15 cellular contexts compared by ENCODE assay signal in the genomic region with DNA sequence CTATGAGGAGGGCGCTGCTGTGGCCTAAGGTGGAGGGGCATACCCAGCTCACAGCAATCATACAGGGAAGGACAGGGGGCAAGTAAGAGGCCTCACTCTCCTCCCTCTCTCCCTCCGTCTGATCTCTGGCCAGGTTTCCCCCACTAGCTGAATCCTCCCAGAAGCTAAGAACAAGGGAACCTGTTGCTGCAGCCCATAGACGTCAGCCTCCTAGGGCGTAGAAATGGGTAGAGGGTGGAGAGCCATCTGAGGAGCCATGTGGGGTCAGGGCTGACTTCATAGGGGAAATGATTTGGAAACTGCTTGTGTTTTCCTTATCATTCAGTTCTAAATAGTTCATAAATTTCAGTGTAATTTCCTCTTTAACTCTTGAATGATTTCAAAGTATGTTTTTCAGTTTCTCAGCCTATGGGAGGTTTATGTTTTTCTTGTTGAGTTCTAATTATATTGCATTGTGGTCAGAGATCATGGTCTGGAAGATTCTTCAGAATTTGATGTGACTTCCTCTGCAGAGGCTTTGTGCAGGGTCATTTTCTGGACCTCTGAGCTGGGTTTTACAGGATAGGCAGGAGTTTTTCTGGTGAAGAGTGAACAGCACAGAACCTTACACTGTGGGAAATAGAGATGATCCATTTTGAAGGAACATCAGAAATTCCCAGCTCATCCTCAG. TPM values are rescaled to one million over a fixed set of nuclear protein-coding genes. Genes with fewer than 3 reads are reported as not detected.
A peak's percentile ranks its signal among the peaks of the same experiment; 100 is the strongest.
DNase-seq lines count a peak whose midpoint lies in the region; ATAC-seq and TF ChIP-seq lines count a peak whose summit lies in the region.
"Had no signal": no experiment of that assay in that cellular context is flagged by ENCODE, and none has a peak within 500 bp of the region (broad histone marks: within the 10 kb centered on the region; RNA-seq: fewer than 3 reads in every experiment).

No MANE protein-coding gene starts in this region.

- no peaks in the 10 kb centered on the region for H3K36me3 Mint-ChIP-seq in activated naive CD4-positive, alpha-beta T cell treated with anti-CD3 and anti-CD28 coated beads, Interleukin-2, amount 50 U/mL, for 24 hours
- H3K36me3 Mint-ChIP-seq in activated T-helper 17 cell treated with anti-CD3 and anti-CD28 coated beads, Interleukin-2, amount 50 U/mL, for 72 hours (ENCODE audit: low read depth), result no peaks in the 10 kb centered on the region
- H3K36me3 Mint-ChIP-seq in neural crest cell (ENCODE audit: low read depth), result no peaks in the 10 kb centered on the region

- CTCF ChIA-PET in PC-9 (lab: Charles Lee), result no interaction called here

- peaks cover 33% of the 10 kb centered on the region for H3K4me1 Mint-ChIP-seq in activated naive CD4-positive, alpha-beta T cell treated with anti-CD3 and anti-CD28 coated beads, Interleukin-2, amount 50 U/mL, for 24 hours
- peaks cover 6% of the 10 kb centered on the region for H3K4me1 Mint-ChIP-seq in activated T-helper 17 cell treated with anti-CD3 and anti-CD28 coated beads, Interleukin-2, amount 50 U/mL, for 72 hours
- H3K4me1 Mint-ChIP-seq in neural crest cell, result peaks cover 28% of the 10 kb centered on the region

- H3K27me3 ChIP-seq in DOHH2 (ENCODE audit: control insufficient read depth, low read length) (peaks cover 21% of the 10 kb centered on the region), PC-9 (ENCODE audit: insufficient read depth, low read depth) (no peaks in the 10 kb centered on the region)

- H3K9me3 ChIP-seq in DOHH2 (ENCODE audit: control insufficient read depth, insufficient read depth, low read length) (no peaks in the 10 kb centered on the region), PC-9 (ENCODE audit: insufficient read depth, low read depth) (no peaks in the 10 kb centered on the region)

- H3K27ac ChIP-seq in DOHH2 (ENCODE audit: low read depth, low read length) (peak overlapping the region; percentile 36), PC-9 (no peak overlapping the region)

- POLR2A ChIA-PET in PC-9 (lab: Charles Lee; ENCODE audit: unreplicated experiment), result interaction anchor here (0.6 kb wide), 3 partner anchors 100 to 225 kb away, joined by 3 to 6 read pairs (median 3); partner anchors contain the start of gene FAAH

- TF ChIP-seq CTCF in DOHH2 (IDR thresholded peaks at IDR 0.05; ENCODE audit: low read depth, low read length, poor library complexity, severe bottlenecking) (no peak), neural crest cell (conservative IDR thresholded peaks at IDR 0.05) (no peak), PC-9 (conservative IDR thresholded peaks at IDR 0.05) (no peak)

- BruUV-seq in PC-9 (replicated peaks; lab: Mats Ljungman, UMichigan), result no TSS peak

- H3K9me3 Mint-ChIP-seq in activated naive CD4-positive, alpha-beta T cell treated with anti-CD3 and anti-CD28 coated beads, Interleukin-2, amount 50 U/mL, for 24 hours, result no peaks in the 10 kb centered on the region
- H3K9me3 Mint-ChIP-seq in activated T-helper 17 cell treated with anti-CD3 and anti-CD28 coated beads, Interleukin-2, amount 50 U/mL, for 72 hours, result no peaks in the 10 kb centered on the region
- H3K9me3 Mint-ChIP-seq in neural crest cell, result no peaks in the 10 kb centered on the region

- H3K4me3 Mint-ChIP-seq in activated naive CD4-positive, alpha-beta T cell treated with anti-CD3 and anti-CD28 coated beads, Interleukin-2, amount 50 U/mL, for 24 hours, result peak overlapping the region; percentile 30
- no peak overlapping the region for H3K4me3 Mint-ChIP-seq in activated T-helper 17 cell treated with anti-CD3 and anti-CD28 coated beads, Interleukin-2, amount 50 U/mL, for 72 hours
- H3K4me3 Mint-ChIP-seq in neural crest cell, result peak overlapping the region; percentile 91

- no peaks in the 10 kb centered on the region for H4K20me1 ChIP-seq in DOHH2 (ENCODE audit: control insufficient read depth, insufficient read depth, low read depth, low read length)
- H4K20me1 ChIP-seq in PC-9 (ENCODE audit: insufficient read depth), result no peaks in the 10 kb centered on the region

- no peaks in the 10 kb centered on the region for H3K27me3 Mint-ChIP-seq in activated naive CD4-positive, alpha-beta T cell treated with anti-CD3 and anti-CD28 coated beads, Interleukin-2, amount 50 U/mL, for 24 hours
- no peaks in the 10 kb centered on the region for H3K27me3 Mint-ChIP-seq in activated T-helper 17 cell treated with anti-CD3 and anti-CD28 coated beads, Interleukin-2, amount 50 U/mL, for 72 hours
- H3K27me3 Mint-ChIP-seq in neural crest cell (ENCODE audit: low read depth), result peaks cover 4% of the 10 kb centered on the region

- H3K9me2 ChIP-seq in DOHH2 (replicated peaks; ENCODE audit: control insufficient read depth, low read length), result no peaks in the 10 kb centered on the region
- no peaks in the 10 kb centered on the region for H3K9me2 ChIP-seq in PC-9 (ENCODE audit: insufficient read depth)

- H3K4me2 ChIP-seq in DOHH2 (ENCODE audit: low read length), result peak overlapping the region; percentile 48
- H3K4me2 ChIP-seq in PC-9, result no peak overlapping the region

- H3K27ac Mint-ChIP-seq in activated naive CD4-positive, alpha-beta T cell treated with anti-CD3 and anti-CD28 coated beads, Interleukin-2, amount 50 U/mL, for 24 hours, result no peak overlapping the region
- H3K27ac Mint-ChIP-seq in activated T-helper 17 cell treated with anti-CD3 and anti-CD28 coated beads, Interleukin-2, amount 50 U/mL, for 72 hours, result peak overlapping the region; percentile 92
- no peak overlapping the region for H3K27ac Mint-ChIP-seq in neural crest cell (ENCODE audit: unreplicated experiment)

- H3K4me3 ChIP-seq in DOHH2 (ENCODE audit: low read length) (peak overlapping the region; percentile 24), PC-9 (no peak overlapping the region)

- H3F3A ChIP-seq in DOHH2 (ENCODE audit: control insufficient read depth, insufficient read depth), result peaks cover 8% of the 10 kb centered on the region
- peaks cover 9% of the 10 kb centered on the region; the same call in 1 of the 2 replicates for H3F3A ChIP-seq in PC-9 (ENCODE audit: insufficient read depth, low read depth)

- H3K79me2 ChIP-seq in DOHH2 (ENCODE audit: control insufficient read depth, low read length), result no peaks in the 10 kb centered on the region
- H3K79me2 ChIP-seq in PC-9 (ENCODE audit: low read depth), result peaks cover 23% of the 10 kb centered on the region

- no peak for ATAC-seq in activated T-helper 17 cell treated with anti-CD3 and anti-CD28 coated beads, Interleukin-2, amount 50 U/mL, for 72 hours (replicated peaks)
- no peak for ATAC-seq in HG03135 (IDR thresholded peaks at IDR 0.05; ENCODE audit: unreplicated experiment)
- ATAC-seq: PC-3 had no signal

- H3K36me3 ChIP-seq in DOHH2 (ENCODE audit: control insufficient read depth, low read length) (no peaks in the 10 kb centered on the region), PC-9 (ENCODE audit: low read depth) (no peaks in the 10 kb centered on the region)

- H3K4me1 ChIP-seq in DOHH2 (ENCODE audit: control insufficient read depth, low read length), result peaks cover 45% of the 10 kb centered on the region
- H3K4me1 ChIP-seq in PC-9 (replicated peaks; ENCODE audit: insufficient read depth), result peaks cover 47% of the 10 kb centered on the region

- DNase-seq in activated naive CD4-positive, alpha-beta T cell treated with Interleukin-2 at 50 U/mL for 16 hours, result no peak
- DNase-seq in neural crest cell (ENCODE audit: low read depth, low spot score) (no peak), NCI-H510A treated with DMSO at 0.1 percent for 48 hours (lab: John Stamatoyannopoulos, UW) (no peak), PC-9 (no peak)
- DNase-seq: HCEC 1CT, KBM-7, NCI-H1092 treated with DMSO at 0.1 percent for 48 hours, NCI-H1694 treated with DMSO at 0.1 percent for 48 hours, NCI-H748 treated with DMSO at 0.1 percent for 48 hours, PC-3 had no signal

- intact Hi-C loops in PC-9 (cut with micrococcal nuclease; ENCODE audit: unreplicated experiment), result loop anchor here (10.0 kb wide), 1 partner anchor 716 kb away; the partner anchor contains the start of gene CMPK1

- no peak overlapping the region for H2AFZ ChIP-seq in PC-9

RNA-seq across cellular contexts. Expression of gene MOB3C, which starts 2.3 kb away (rescaled TPM):
- total RNA-seq in activated T-helper 17 cell treated with anti-CD3 and anti-CD28 coated beads, Interleukin-2, amount 50 U/mL, for 72 hours, result 10 to 100 TPM; 13.7 to 20.9 TPM
- 3.2 and 4.1 TPM in 2 replicates for total RNA-seq in neural crest cell
- total RNA-seq in PC-9 (2021), result 33.9 and 35.2 TPM in 2 replicates

RNA-seq across cellular contexts. Expression of gene MKNK1, which starts 14.8 kb away (rescaled TPM):
- 10 to 100 TPM; 59.2 to 83.7 TPM for total RNA-seq in activated T-helper 17 cell treated with anti-CD3 and anti-CD28 coated beads, Interleukin-2, amount 50 U/mL, for 72 hours
- 28.0 and 30.9 TPM in 2 replicates for total RNA-seq in neural crest cell
- total RNA-seq in PC-9 (2021), result 103 and 112 TPM in 2 replicates

RNA-seq across cellular contexts. Expression of gene ATPAF1, which starts 49.3 kb away (rescaled TPM):
- total RNA-seq in activated T-helper 17 cell treated with anti-CD3 and anti-CD28 coated beads, Interleukin-2, amount 50 U/mL, for 72 hours, result 10 to 100 TPM; 33.4 to 42.6 TPM
- total RNA-seq in neural crest cell, result 67.8 and 69.3 TPM in 2 replicates
- total RNA-seq in PC-9 (2021), result 47.0 and 50.3 TPM in 2 replicates

RNA-seq across cellular contexts. Expression of gene TEX38, which starts 52.8 kb away (rescaled TPM):
- total RNA-seq in activated T-helper 17 cell treated with anti-CD3 and anti-CD28 coated beads, Interleukin-2, amount 50 U/mL, for 72 hours, result under 1 TPM in 1 of 2 donors, not detected in 1; 0.26 TPM
- total RNA-seq in neural crest cell (0.26 TPM in 1 of 2 replicates, not detected in the other), PC-9 (2021) (0.45 TPM in 1 of 2 replicates, not detected in the other)
- total RNA-seq: M059J, PC-3 had no signal
